8 cellular contexts compared by ENCODE assay signal in the genomic region with DNA sequence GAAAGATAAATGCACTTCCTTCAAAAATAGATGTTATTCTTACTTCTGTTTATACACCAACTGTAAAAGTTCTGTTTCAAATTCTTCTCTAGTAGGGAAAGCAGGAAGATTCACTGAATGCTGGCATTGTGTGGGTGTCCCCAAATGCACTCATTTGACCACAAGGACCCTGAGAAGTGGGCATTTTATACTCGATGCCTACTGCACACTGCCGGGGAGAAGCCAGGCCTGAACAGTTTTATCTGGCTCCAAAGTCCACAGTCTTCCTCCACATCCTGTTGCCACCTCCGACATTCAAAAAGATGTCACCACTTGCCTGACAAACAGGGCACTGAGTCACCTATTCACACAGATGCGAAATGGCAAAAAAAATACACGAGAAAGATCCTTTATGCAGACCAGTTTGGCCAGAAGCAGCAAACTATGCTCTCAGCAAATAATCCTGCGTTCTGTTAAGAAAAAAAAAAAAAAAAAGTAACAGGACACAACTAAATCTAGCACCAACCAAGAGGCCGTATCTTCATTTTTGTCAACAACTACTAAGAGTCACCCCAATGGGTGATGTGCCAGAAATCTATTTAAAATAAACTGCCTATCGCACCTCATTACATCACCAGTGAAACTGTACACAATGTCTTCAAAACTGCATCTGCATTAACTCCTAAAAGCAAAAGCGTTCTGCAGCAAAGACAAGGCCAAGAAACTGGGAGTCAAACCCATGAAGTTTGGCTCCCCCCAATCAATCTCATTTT. TPM values are rescaled to one million over a fixed set of nuclear protein-coding genes. Genes with fewer than 3 reads are reported as not detected.
DNase-seq lines count a peak whose midpoint lies in the region; ATAC-seq and TF ChIP-seq lines count a peak whose summit lies in the region.

No MANE protein-coding gene starts in this region.

- H3K9me3 Mint-ChIP-seq in T-helper 2 cell treated with Interferon-gamma antibody and Interleukin-4, amounts not matched to agents 5 μg/mL and 100 μg/mL, for 36 hours, result no peaks in the 10 kb centered on the region
- H3K9me3 Mint-ChIP-seq in naive B cell, result no peaks in the 10 kb centered on the region

- H3K4me3 ChIP-seq in coronary artery, result no peak overlapping the region

- H3K36me3 Mint-ChIP-seq in T-helper 2 cell treated with Interferon-gamma antibody and Interleukin-4, amounts not matched to agents 5 μg/mL and 100 μg/mL, for 36 hours (ENCODE audit: low read depth), result peaks cover 63% of the 10 kb centered on the region
- peaks cover 4 to 21% of the 10 kb centered on the region in 2 donors for H3K36me3 Mint-ChIP-seq in naive B cell

- peak overlapping the region; percentile 100 for H3K27ac Mint-ChIP-seq in T-helper 2 cell treated with Interferon-gamma antibody and Interleukin-4, amounts not matched to agents 5 μg/mL and 100 μg/mL, for 36 hours
- H3K27ac Mint-ChIP-seq in naive B cell, result peak overlapping the region; percentile 10 to 100 (median 50)

- DNase-seq in G401 (ENCODE audit: low spot score) (peak; percentile 45), coronary artery (ENCODE audit: low spot score) (no peak), naive B cell (no peak), AG20443 (ENCODE audit: low spot score) (no peak), NCI-H510A treated with DMSO at 0.1 percent for 48 hours (lab: John Stamatoyannopoulos, UW) (no peak), GM19240 (ENCODE audit: insufficient read length, low spot score) (no peak), cerebellum (ENCODE audit: low spot score) (no peak)
- DNase-seq in T-helper 2 cell treated with Interferon-gamma antibody and Interleukin-4, amounts not matched to agents 5 μg/mL and 100 μg/mL, for 36 hours (ENCODE audit: low spot score), result peak; percentile 60

- peak overlapping the region; percentile 58 to 84 for H3K27ac ChIP-seq in coronary artery

- peaks cover 52% of the 10 kb centered on the region for H3K4me1 Mint-ChIP-seq in T-helper 2 cell treated with Interferon-gamma antibody and Interleukin-4, amounts not matched to agents 5 μg/mL and 100 μg/mL, for 36 hours (ENCODE audit: low read depth)
- peaks cover 48 to 70% (median 70%) of the 10 kb centered on the region in 3 donors for H3K4me1 Mint-ChIP-seq in naive B cell

- no peak for ATAC-seq in naive B cell (ENCODE audit: low read depth in 2 of 2)

- in situ Hi-C loops in G401 (cut with HindIII; ENCODE audit: low sequenced_read_pairs), result loop anchor here (10.0 kb wide), 1 partner anchor 83 kb away; no protein-coding TSS in a partner anchor

- peak overlapping the region; percentile 95 for H3K4me3 Mint-ChIP-seq in T-helper 2 cell treated with Interferon-gamma antibody and Interleukin-4, amounts not matched to agents 5 μg/mL and 100 μg/mL, for 36 hours
- H3K4me3 Mint-ChIP-seq in naive B cell, result peak overlapping the region in 5 of 8 donors; percentile 12 to 97 (median 66)

- H3K27me3 Mint-ChIP-seq in T-helper 2 cell treated with Interferon-gamma antibody and Interleukin-4, amounts not matched to agents 5 μg/mL and 100 μg/mL, for 36 hours (ENCODE audit: low read depth), result no peaks in the 10 kb centered on the region
- no peaks in the 10 kb centered on the region for H3K27me3 Mint-ChIP-seq in naive B cell

- TF ChIP-seq CTCF in coronary artery (IDR thresholded peaks at IDR 0.05), result no peak

RNA-seq across cellular contexts. Expression of gene ZC3H4, which starts 6.2 kb away (rescaled TPM):
- 12.4 and 16.8 TPM in 2 replicates for total RNA-seq in G401 (2014; rRNA removed; shearing (Covaris generic))
- polyA plus RNA-seq in naive B cell (ENCODE audit: low read depth in 6 of 6), result 1 to 10 TPM in 5 of 6 donors, under 1 TPM in 1; 0.46 to 2.6 (median 1.6) TPM
- 16.8 TPM for total RNA-seq in cerebellum

RNA-seq across cellular contexts. Expression of gene SAE1, which starts 23.3 kb away (rescaled TPM):
- 603 and 649 TPM in 2 replicates for total RNA-seq in G401 (2014; rRNA removed; shearing (Covaris generic))
- 10 to 100 TPM; 74.7 to 97.1 (median 78.9) TPM for polyA plus RNA-seq in naive B cell (ENCODE audit: low read depth in 6 of 6)
- 47.5 TPM for total RNA-seq in cerebellum

RNA-seq across cellular contexts. Expression of gene TMEM160, which starts 59.0 kb away (rescaled TPM):
- total RNA-seq in G401 (2014; rRNA removed; shearing (Covaris generic)), result 170 and 258 TPM in 2 replicates
- 100 to 1,000 TPM in 5 of 6 donors, 10 to 100 TPM in 1; 84.6 to 148 (median 123) TPM for polyA plus RNA-seq in naive B cell (ENCODE audit: low read depth in 6 of 6)
- 12.2 TPM for total RNA-seq in cerebellum

Comparison
In these comparisons a context has a peak if more than half of its experiments do, and no peak if none do; other contexts are left out.
1. DNase-seq: peak in G401 (single experiment) and T-helper 2 cell treated with Interferon-gamma antibody and Interleukin-4, amounts not matched to agents 5 μg/mL and 100 μg/mL, for 36 hours (single experiment); none in coronary artery (single experiment), naive B cell (single experiment), AG20443 (single experiment), NCI-H510A treated with DMSO at 0.1 percent for 48 hours (single experiment), GM19240 (single experiment) and cerebellum (single experiment).
2. RNA of gene SAE1, which starts 23.3 kb away (total RNA-seq): 603 to 649 TPM in G401; 47.5 TPM in cerebellum (single experiment); every median in the first group is over 10 times any median in the second.
3. RNA of gene TMEM160, which starts 59.0 kb away (total RNA-seq): 170 to 258 TPM in G401; 12.2 TPM in cerebellum (single experiment); every median in the first group is over 10 times any median in the second.